1 cellular context compared by ENCODE assay signal in the genomic region with DNA sequence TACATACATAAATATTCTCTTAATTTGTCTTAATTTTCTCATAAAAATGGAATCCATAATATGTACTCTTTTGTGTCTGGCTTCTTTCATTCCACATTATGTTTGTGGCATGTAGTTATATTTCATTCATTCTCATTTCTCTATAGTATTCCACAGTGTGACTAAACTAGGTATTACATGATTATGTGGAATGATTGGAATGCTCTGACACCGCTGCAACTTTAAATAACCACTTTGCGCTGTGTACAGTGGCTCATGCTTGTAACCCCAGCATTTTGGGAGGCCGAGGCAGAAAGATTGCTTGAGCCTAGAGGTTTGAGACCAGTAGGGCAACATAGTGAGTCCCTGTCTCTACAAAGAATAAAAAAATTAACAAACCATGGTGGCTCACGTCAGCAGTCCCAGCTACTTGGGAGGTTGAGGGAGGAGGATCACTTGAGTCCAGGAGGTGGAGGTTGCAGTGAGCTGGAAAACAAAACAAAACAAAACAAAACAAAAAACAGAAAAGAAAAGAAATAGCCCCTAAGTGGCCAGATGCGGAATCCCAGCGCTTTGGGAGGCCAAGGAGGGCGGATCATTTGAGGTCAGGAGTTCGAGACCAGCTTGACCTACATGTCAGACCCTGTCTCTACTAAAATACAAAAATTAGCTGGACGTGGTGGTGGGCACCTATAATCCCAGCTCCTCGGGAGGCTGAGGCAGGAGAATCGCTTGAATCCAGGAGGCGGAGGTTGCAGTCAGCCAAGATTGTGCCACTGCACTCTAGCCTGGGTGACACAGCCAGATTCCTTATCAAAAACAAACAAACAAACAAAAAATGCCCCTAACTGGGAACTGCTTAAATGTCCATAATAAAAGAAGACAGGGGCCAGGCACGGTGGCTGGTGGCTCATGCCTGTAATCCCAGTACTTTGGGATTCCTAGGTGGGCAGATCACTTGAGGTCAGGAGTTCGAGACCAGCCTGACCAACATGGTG.
TF ChIP-seq lines count a peak whose summit lies in the region.

No MANE protein-coding gene starts in this region.

TF ChIP-seq in SK-N-SH treated with all-trans-retinoic acid at 6 μM for 48 hours, 23 proteins besides CTCF, POLR2A, EP300 and RAD21 (continued from another document):
- TF ChIP-seq, protein P1, sequence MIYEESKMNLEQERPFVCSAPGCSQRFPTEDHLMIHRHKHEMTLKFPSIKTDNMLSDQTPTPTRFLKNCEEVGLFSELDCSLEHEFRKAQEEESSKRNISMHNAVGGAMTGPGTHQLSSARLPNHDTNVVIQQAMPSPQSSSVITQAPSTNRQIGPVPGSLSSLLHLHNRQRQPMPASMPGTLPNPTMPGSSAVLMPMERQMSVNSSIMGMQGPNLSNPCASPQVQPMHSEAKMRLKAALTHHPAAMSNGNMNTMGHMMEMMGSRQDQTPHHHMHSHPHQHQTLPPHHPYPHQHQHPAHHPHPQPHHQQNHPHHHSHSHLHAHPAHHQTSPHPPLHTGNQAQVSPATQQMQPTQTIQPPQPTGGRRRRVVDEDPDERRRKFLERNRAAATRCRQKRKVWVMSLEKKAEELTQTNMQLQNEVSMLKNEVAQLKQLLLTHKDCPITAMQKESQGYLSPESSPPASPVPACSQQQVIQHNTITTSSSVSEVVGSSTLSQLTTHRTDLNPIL (CRISPR knock-in tag; IDR thresholded peaks at IDR 0.05; ENCODE audit: low read depth) = peak; percentile 50; the same call in 1 of the 2 replicates
- TF ChIP-seq, protein P2, sequence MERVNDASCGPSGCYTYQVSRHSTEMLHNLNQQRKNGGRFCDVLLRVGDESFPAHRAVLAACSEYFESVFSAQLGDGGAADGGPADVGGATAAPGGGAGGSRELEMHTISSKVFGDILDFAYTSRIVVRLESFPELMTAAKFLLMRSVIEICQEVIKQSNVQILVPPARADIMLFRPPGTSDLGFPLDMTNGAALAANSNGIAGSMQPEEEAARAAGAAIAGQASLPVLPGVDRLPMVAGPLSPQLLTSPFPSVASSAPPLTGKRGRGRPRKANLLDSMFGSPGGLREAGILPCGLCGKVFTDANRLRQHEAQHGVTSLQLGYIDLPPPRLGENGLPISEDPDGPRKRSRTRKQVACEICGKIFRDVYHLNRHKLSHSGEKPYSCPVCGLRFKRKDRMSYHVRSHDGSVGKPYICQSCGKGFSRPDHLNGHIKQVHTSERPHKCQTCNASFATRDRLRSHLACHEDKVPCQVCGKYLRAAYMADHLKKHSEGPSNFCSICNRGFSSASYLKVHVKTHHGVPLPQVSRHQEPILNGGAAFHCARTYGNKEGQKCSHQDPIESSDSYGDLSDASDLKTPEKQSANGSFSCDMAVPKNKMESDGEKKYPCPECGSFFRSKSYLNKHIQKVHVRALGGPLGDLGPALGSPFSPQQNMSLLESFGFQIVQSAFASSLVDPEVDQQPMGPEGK (CRISPR knock-in tag; IDR thresholded peaks at IDR 0.05; ENCODE audit: borderline replicate concordance) = no peak
- TF ChIP-seq GLIS3 (CRISPR knock-in tag; IDR thresholded peaks at IDR 0.05) (no peak), ZNF70 (CRISPR knock-in tag; IDR thresholded peaks at IDR 0.05) (no peak), ZNF565 (CRISPR knock-in tag; conservative IDR thresholded peaks at IDR 0.05; ENCODE audit: low read depth) (no peak), CSDC2 (CRISPR knock-in tag; IDR thresholded peaks at IDR 0.05) (no peak), ZNF8 (CRISPR knock-in tag; IDR thresholded peaks at IDR 0.05) (no peak), OSR1 (CRISPR knock-in tag; IDR thresholded peaks at IDR 0.05) (no peak), BACH2 (CRISPR knock-in tag; IDR thresholded peaks at IDR 0.05; ENCODE audit: borderline replicate concordance) (no peak), CSRNP3 (CRISPR knock-in tag; IDR thresholded peaks at IDR 0.05) (no peak), ISL1 (CRISPR knock-in tag; IDR thresholded peaks at IDR 0.05) (peak; percentile 79)
